In genomic region chr3:146702237-146702636, GRCh38 we compare ENCODE assay signal across 27 cellular contexts.
"Had no signal": no experiment of that assay in that cellular context is flagged by ENCODE, and none has a peak within 500 bp of the region (broad histone marks: within the 10 kb centered on the region; RNA-seq: fewer than 3 reads in every experiment).

No MANE protein-coding gene starts in this region.

- H3K27ac Mint-ChIP-seq: stimulated activated effector memory CD8-positive, alpha-beta T cell treated with anti-CD3 and anti-CD28 coated beads, Interleukin-12 subunit alpha, Interleukin-12 subunit beta, amount 100 ng/mL, for 72 hours; stimulated activated memory B cell treated with anti-CD40 and anti-IgM and Interleukin-4, amounts not matched to agents 10 μg/mL and 1 μg/mL and 100 μg/mL, for 72 hours; stimulated activated naive B cell treated with anti-CD40 and anti-IgM and Interleukin-4, amounts not matched to agents 10 μg/mL and 1 μg/mL and 100 μg/mL, for 72 hours; stimulated activated naive CD8-positive, alpha-beta T cell treated with anti-CD3 and anti-CD28 coated beads, Interleukin-15, amount 100 ng/mL, for 72 hours; stimulated activated naive CD8-positive, alpha-beta T cell treated with anti-CD3 and anti-CD28 coated beads, Interleukin-15, Interleukin-2, amounts not matched to agents 100 ng/mL and 50 ng/mL, for 24 hours had no signal

- H3K4me1 Mint-ChIP-seq: stimulated activated effector memory CD8-positive, alpha-beta T cell treated with anti-CD3 and anti-CD28 coated beads, Interleukin-12 subunit alpha, Interleukin-12 subunit beta, amount 100 ng/mL, for 72 hours; stimulated activated memory B cell treated with anti-CD40 and anti-IgM and Interleukin-4, amounts not matched to agents 10 μg/mL and 1 μg/mL and 100 μg/mL, for 72 hours; stimulated activated naive B cell treated with anti-CD40 and anti-IgM and Interleukin-4, amounts not matched to agents 10 μg/mL and 1 μg/mL and 100 μg/mL, for 72 hours; stimulated activated naive CD8-positive, alpha-beta T cell treated with anti-CD3 and anti-CD28 coated beads, Interleukin-15, amount 100 ng/mL, for 72 hours had no signal

- H3K9me3 Mint-ChIP-seq: stimulated activated naive CD8-positive, alpha-beta T cell treated with anti-CD3 and anti-CD28 coated beads, Interleukin-15, Interleukin-2, amounts not matched to agents 100 ng/mL and 50 ng/mL, for 24 hours had no signal

- H3K27ac ChIP-seq: stomach, suprapubic skin, testis, thoracic aorta, thyroid gland, tibial artery, tibial nerve, transverse colon, upper lobe of left lung, upper lobe of right lung, uterus, vagina had no signal

- H3K36me3 Mint-ChIP-seq: stimulated activated effector memory CD8-positive, alpha-beta T cell treated with anti-CD3 and anti-CD28 coated beads, Interleukin-12 subunit alpha, Interleukin-12 subunit beta, amount 100 ng/mL, for 72 hours; stimulated activated memory B cell treated with anti-CD40 and anti-IgM and Interleukin-4, amounts not matched to agents 10 μg/mL and 1 μg/mL and 100 μg/mL, for 72 hours; stimulated activated naive B cell treated with anti-CD40 and anti-IgM and Interleukin-4, amounts not matched to agents 10 μg/mL and 1 μg/mL and 100 μg/mL, for 72 hours had no signal

- DNase-seq: stimulated activated CD4-positive, alpha-beta T cell treated with anti-CD3 and anti-CD28 coated beads, Interleukin-2, amount 100 ng/mL, for 48 hours; stimulated activated CD4-positive, alpha-beta T cell treated with anti-CD3 and anti-CD28 coated beads, Interleukin-4, amount 100 ng/mL, for 1 hour; stimulated activated CD4-positive, alpha-beta T cell treated with anti-CD3 and anti-CD28 coated beads, Interleukin-4, amount 100 ng/mL, for 24 hours; stimulated activated CD4-positive, alpha-beta T cell treated with anti-CD3 and anti-CD28 coated beads, Interleukin-4, amount 100 ng/mL, for 4 hours; stimulated activated CD8-positive, alpha-beta memory T cell treated with anti-CD3 and anti-CD28 coated beads, Interleukin-4, amount 100 ng/mL, for 48 hours; stimulated activated naive B cell treated with anti-CD40 and anti-IgM and Interleukin-4, amounts not matched to agents 10 μg/mL and 1 μg/mL and 100 μg/mL, for 72 hours; stimulated activated naive CD4-positive, alpha-beta T cell; stimulated activated naive CD4-positive, alpha-beta T cell treated with Interleukin-2 at 50 U/mL for 16 hours; stimulated activated naive CD8-positive, alpha-beta T cell treated with anti-CD3 and anti-CD28 coated beads, Interleukin-15, amount 100 ng/mL, for 72 hours; stimulated activated naive CD8-positive, alpha-beta T cell treated with anti-CD3 and anti-CD28 coated beads, Interleukin-15, Interleukin-2, amounts not matched to agents 100 U/mL and 50 U/mL, for 24 hours; stomach; substantia nigra; testis; thyroid gland; tibial artery; transverse colon; trophoblast cell; upper lobe of left lung; upper lobe of right lung; uterus had no signal

- H3K36me3 ChIP-seq: stomach, suprapubic skin, thoracic aorta, thyroid gland, tibial artery, tibial nerve, transverse colon, upper lobe of left lung, upper lobe of right lung, uterus, vagina had no signal

- H3K4me1 ChIP-seq: stomach, suprapubic skin, testis, thyroid gland, tibial artery, tibial nerve, transverse colon, upper lobe of left lung, upper lobe of right lung, uterus, vagina had no signal

- H3K4me3 ChIP-seq: stomach, suprapubic skin, testis, thoracic aorta, thyroid gland, tibial artery, tibial nerve, transverse colon, upper lobe of left lung, upper lobe of right lung, uterus, vagina had no signal

- H3K4me3 Mint-ChIP-seq: stimulated activated effector memory CD8-positive, alpha-beta T cell treated with anti-CD3 and anti-CD28 coated beads, Interleukin-12 subunit alpha, Interleukin-12 subunit beta, amount 100 ng/mL, for 72 hours; stimulated activated memory B cell treated with anti-CD40 and anti-IgM and Interleukin-4, amounts not matched to agents 10 μg/mL and 1 μg/mL and 100 μg/mL, for 72 hours; stimulated activated naive B cell treated with anti-CD40 and anti-IgM and Interleukin-4, amounts not matched to agents 10 μg/mL and 1 μg/mL and 100 μg/mL, for 72 hours; stimulated activated naive CD8-positive, alpha-beta T cell treated with anti-CD3 and anti-CD28 coated beads, Interleukin-15, amount 100 ng/mL, for 72 hours; stimulated activated naive CD8-positive, alpha-beta T cell treated with anti-CD3 and anti-CD28 coated beads, Interleukin-15, Interleukin-2, amounts not matched to agents 100 ng/mL and 50 ng/mL, for 24 hours had no signal

- H3K27me3 ChIP-seq: stomach, suprapubic skin, testis, thyroid gland, tibial artery, tibial nerve, transverse colon, upper lobe of left lung, upper lobe of right lung, uterus, vagina had no signal

- H3K9me3 ChIP-seq: stomach, suprapubic skin, testis, thoracic aorta, thyroid gland, tibial artery, tibial nerve, transverse colon, upper lobe of left lung, upper lobe of right lung, uterus, vagina had no signal

- H3K27me3 Mint-ChIP-seq: stimulated activated memory B cell treated with anti-CD40 and anti-IgM and Interleukin-4, amounts not matched to agents 10 μg/mL and 1 μg/mL and 100 μg/mL, for 72 hours; stimulated activated naive B cell treated with anti-CD40 and anti-IgM and Interleukin-4, amounts not matched to agents 10 μg/mL and 1 μg/mL and 100 μg/mL, for 72 hours; stimulated activated naive CD8-positive, alpha-beta T cell treated with anti-CD3 and anti-CD28 coated beads, Interleukin-15, amount 100 ng/mL, for 72 hours; stimulated activated naive CD8-positive, alpha-beta T cell treated with anti-CD3 and anti-CD28 coated beads, Interleukin-15, Interleukin-2, amounts not matched to agents 100 ng/mL and 50 ng/mL, for 24 hours had no signal
